In genomic region chr15:100732359-100733055, GRCh38 we compare ENCODE assay signal across 11 cellular contexts.
DNase-seq lines count a peak whose midpoint lies in the region; ATAC-seq and TF ChIP-seq lines count a peak whose summit lies in the region.
"Had no signal": no experiment of that assay in that cellular context is flagged by ENCODE, and none has a peak within 500 bp of the region (broad histone marks: within the 10 kb centered on the region; RNA-seq: fewer than 3 reads in every experiment).

No MANE protein-coding gene starts in this region.

- H3K9me3 ChIP-seq in skeletal muscle tissue (ENCODE audit: control insufficient read depth in 3 of 3, low read length in 3 of 3) (no peaks in the 10 kb centered on the region), upper lobe of left lung (no peaks in the 10 kb centered on the region)
- H3K9me3 ChIP-seq: neutrophil had no signal

- H3K27me3 ChIP-seq in foreskin keratinocyte (no peaks in the 10 kb centered on the region), skeletal muscle tissue (ENCODE audit: control insufficient read depth in 3 of 3, insufficient read depth in 3 of 3, low read length in 3 of 3) (peaks cover 0 to 7% (median 0%) of the 10 kb centered on the region in 3 donors), upper lobe of left lung (no peaks in the 10 kb centered on the region)

- DNase-seq in GM04503 (ENCODE audit: low read depth) (peak; percentile 72), foreskin keratinocyte (peak; percentile 26 to 50), SK-N-DZ (ENCODE audit: low spot score) (no peak), upper lobe of left lung (no peak)
- DNase-seq: activated effector memory CD4-positive, alpha-beta T cell treated with anti-CD3 and anti-CD28 coated beads, Interleukin-2, amount 50 U/mL, for 16 hours; CD4-positive, CD25-positive, alpha-beta regulatory T cell; NCI-H345 had no signal

- peak; percentile 25 for ATAC-seq in SK-N-SH treated with all-trans-retinoic acid at 6 μM for 48 hours
- no peak for ATAC-seq in foreskin keratinocyte
- no peak for ATAC-seq in HG02870 (IDR thresholded peaks at IDR 0.05; ENCODE audit: unreplicated experiment)
- ATAC-seq in upper lobe of left lung (ENCODE audit: low FRiP score in 2 of 2) = no peak

- no peak overlapping the region for H3K9ac ChIP-seq in skeletal muscle tissue (ENCODE audit: low read depth in 1 of 3, low read length in 3 of 3)

- TF ChIP-seq CTCF in foreskin keratinocyte (conservative IDR thresholded peaks at IDR 0.05) (no peak), upper lobe of left lung (IDR thresholded peaks at IDR 0.05) (no peak)

- TF ChIP-seq POLR2A in upper lobe of left lung (IDR thresholded peaks at IDR 0.05) = no peak

- H3K4me1 ChIP-seq in foreskin keratinocyte (peaks cover 26% of the 10 kb centered on the region), skeletal muscle tissue (ENCODE audit: control insufficient read depth in 3 of 3, insufficient read depth in 3 of 3, low read length in 3 of 3) (peaks cover 6 to 14% (median 6%) of the 10 kb centered on the region in 3 donors), upper lobe of left lung (peaks cover 0 to 3% (median 0%) of the 10 kb centered on the region in 4 donors)

- WGBS in upper lobe of left lung, 2 donors = 70 to 83% methylated on average over 7 of the region's 7 CpGs

- no peak overlapping the region for H3K4me3 ChIP-seq in skeletal muscle tissue (ENCODE audit: low read length in 3 of 3)
- H3K4me3 ChIP-seq in upper lobe of left lung = no peak overlapping the region

- H3K36me3 ChIP-seq in skeletal muscle tissue (ENCODE audit: control insufficient read depth in 3 of 3, insufficient read depth in 3 of 3, low read length in 3 of 3) = no peaks in the 10 kb centered on the region
- no peaks in the 10 kb centered on the region for H3K36me3 ChIP-seq in upper lobe of left lung
- H3K36me3 ChIP-seq: neutrophil had no signal

- H3K27ac ChIP-seq in foreskin keratinocyte (peak overlapping the region; percentile 87), skeletal muscle tissue (ENCODE audit: low read depth, low read length) (peak overlapping the region; percentile 51), upper lobe of left lung (no peak overlapping the region)
- H3K27ac ChIP-seq: neutrophil had no signal

- TF ChIP-seq EP300 in upper lobe of left lung (IDR thresholded peaks at IDR 0.05) = no peak

TF ChIP-seq in SK-N-SH treated with all-trans-retinoic acid at 6 μM for 48 hours, 23 proteins besides CTCF, POLR2A, EP300 and RAD21:
- no peak for TF ChIP-seq BACH2 (CRISPR knock-in tag; IDR thresholded peaks at IDR 0.05; ENCODE audit: borderline replicate concordance)
- TF ChIP-seq, protein P1, sequence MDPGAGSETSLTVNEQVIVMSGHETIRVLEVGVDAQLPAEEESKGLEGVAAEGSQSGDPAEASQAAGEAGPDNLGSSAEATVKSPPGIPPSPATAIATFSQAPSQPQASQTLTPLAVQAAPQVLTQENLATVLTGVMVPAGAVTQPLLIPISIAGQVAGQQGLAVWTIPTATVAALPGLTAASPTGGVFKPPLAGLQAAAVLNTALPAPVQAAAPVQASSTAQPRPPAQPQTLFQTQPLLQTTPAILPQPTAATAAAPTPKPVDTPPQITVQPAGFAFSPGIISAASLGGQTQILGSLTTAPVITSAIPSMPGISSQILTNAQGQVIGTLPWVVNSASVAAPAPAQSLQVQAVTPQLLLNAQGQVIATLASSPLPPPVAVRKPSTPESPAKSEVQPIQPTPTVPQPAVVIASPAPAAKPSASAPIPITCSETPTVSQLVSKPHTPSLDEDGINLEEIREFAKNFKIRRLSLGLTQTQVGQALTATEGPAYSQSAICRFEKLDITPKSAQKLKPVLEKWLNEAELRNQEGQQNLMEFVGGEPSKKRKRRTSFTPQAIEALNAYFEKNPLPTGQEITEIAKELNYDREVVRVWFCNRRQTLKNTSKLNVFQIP (CRISPR knock-in tag; IDR thresholded peaks at IDR 0.05; ENCODE audit: borderline replicate concordance, low read depth) = no peak
- no peak for TF ChIP-seq SNAI2 (CRISPR knock-in tag; IDR thresholded peaks at IDR 0.05)
- TF ChIP-seq GLIS3 (CRISPR knock-in tag; IDR thresholded peaks at IDR 0.05) = no peak
- TF ChIP-seq RARB (CRISPR knock-in tag; IDR thresholded peaks at IDR 0.05) = no peak
- TF ChIP-seq ESRRG (CRISPR knock-in tag; IDR thresholded peaks at IDR 0.05) = no peak
- no peak for TF ChIP-seq OSR1 (CRISPR knock-in tag; IDR thresholded peaks at IDR 0.05)
- no peak for TF ChIP-seq ZFP3 (CRISPR knock-in tag; IDR thresholded peaks at IDR 0.05)
- no peak for TF ChIP-seq CSRNP3 (CRISPR knock-in tag; IDR thresholded peaks at IDR 0.05)
- TF ChIP-seq TSHZ2 (CRISPR knock-in tag; IDR thresholded peaks at IDR 0.05) = no peak
- no peak for TF ChIP-seq ZC3H10 (CRISPR knock-in tag; IDR thresholded peaks at IDR 0.05)
- no peak for TF ChIP-seq ZNF8 (CRISPR knock-in tag; IDR thresholded peaks at IDR 0.05)

Comparison
In these comparisons a context has a peak if more than half of its experiments do, and no peak if none do; other contexts are left out.
1. DNase-seq: peak in GM04503 (single experiment) and foreskin keratinocyte (2 of 2); none in SK-N-DZ (single experiment) and upper lobe of left lung (0 of 2).
2. H3K27ac ChIP-seq: peak in foreskin keratinocyte (single experiment) and skeletal muscle tissue (single experiment); none in upper lobe of left lung (0 of 4).